In the genomic region with DNA sequence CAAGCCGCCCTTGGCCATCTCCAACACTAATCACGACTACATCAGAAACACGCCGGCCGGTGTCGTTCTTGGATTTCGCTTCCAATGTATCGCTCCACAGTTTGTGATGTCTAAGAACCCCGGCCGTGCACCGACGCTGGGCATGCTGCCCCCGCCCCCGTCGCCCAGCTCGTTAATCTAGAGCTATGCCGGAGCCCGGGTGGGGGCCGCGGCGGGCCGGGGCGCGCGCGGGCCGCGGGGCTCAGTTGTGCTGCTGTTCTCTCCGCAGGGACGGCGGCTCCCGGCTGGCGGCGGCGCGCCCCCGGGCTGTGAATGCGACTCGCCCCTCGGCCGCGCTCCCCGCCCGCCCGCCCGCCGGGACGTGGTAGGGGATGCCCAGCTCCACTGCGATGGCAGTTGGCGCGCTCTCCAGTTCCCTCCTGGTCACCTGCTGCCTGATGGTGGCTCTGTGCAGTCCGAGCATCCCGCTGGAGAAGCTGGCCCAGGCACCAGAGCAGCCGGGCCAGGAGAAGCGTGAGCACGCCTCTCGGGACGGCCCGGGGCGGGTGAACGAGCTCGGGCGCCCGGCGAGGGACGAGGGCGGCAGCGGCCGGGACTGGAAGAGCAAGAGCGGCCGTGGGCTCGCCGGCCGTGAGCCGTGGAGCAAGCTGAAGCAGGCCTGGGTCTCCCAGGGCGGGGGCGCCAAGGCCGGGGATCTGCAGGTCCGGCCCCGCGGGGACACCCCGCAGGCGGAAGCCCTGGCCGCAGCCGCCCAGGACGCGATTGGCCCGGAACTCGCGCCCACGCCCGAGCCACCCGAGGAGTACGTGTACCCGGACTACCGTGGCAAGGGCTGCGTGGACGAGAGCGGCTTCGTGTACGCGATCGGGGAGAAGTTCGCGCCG, we compare ENCODE assay signal across 9 cellular contexts. TPM values are rescaled to one million over a fixed set of nuclear protein-coding genes. Genes with fewer than 3 reads are reported as not detected.
A peak's percentile ranks its signal among the peaks of the same experiment; 100 is the strongest.
DNase-seq lines count a peak whose midpoint lies in the region; ATAC-seq and TF ChIP-seq lines count a peak whose summit lies in the region.
"Had no signal": no experiment of that assay in that cellular context is flagged by ENCODE, and none has a peak within 500 bp of the region (broad histone marks: within the 10 kb centered on the region; RNA-seq: fewer than 3 reads in every experiment).

No MANE protein-coding gene starts in this region.

- peaks cover 4% of the 10 kb centered on the region; the same call in 1 of the 2 replicates for H4K20me1 ChIP-seq in SK-N-SH (ENCODE audit: insufficient read depth)
- no peaks in the 10 kb centered on the region for H4K20me1 ChIP-seq in Karpas-422 (ENCODE audit: insufficient read depth, low read depth, low read length)

- DNase-seq in SK-N-SH (peak; percentile 31), tibial nerve (ENCODE audit: low spot score in 2 of 2) (no peak), T-helper 1 cell (no peak), Karpas-422 (no peak)
- no peak for DNase-seq in CD4-positive, alpha-beta T cell

- H3K9me3 ChIP-seq in SK-N-SH (no peaks in the 10 kb centered on the region), muscle layer of duodenum (ENCODE audit: control insufficient read depth in 1 of 2, low read length in 2 of 2) (no peaks in the 10 kb centered on the region), tibial nerve (no peaks in the 10 kb centered on the region), Karpas-422 (ENCODE audit: low read length) (no peaks in the 10 kb centered on the region; the same call in 1 of the 2 replicates)
- H3K9me3 ChIP-seq in CD4-positive, alpha-beta T cell (ENCODE audit: control insufficient read depth, low read length) = no peaks in the 10 kb centered on the region

- H3K4me2 ChIP-seq in SK-N-SH (peak overlapping the region; percentile 8; the same call in 1 of the 2 replicates), Karpas-422 (ENCODE audit: low read depth, low read length, poor library complexity, severe bottlenecking) (no peak overlapping the region)

- H3K4me1 Mint-ChIP-seq in CD4-positive, alpha-beta T cell (ENCODE audit: low read depth) = peaks cover 7% of the 10 kb centered on the region

- TF ChIP-seq CTCF in SK-N-SH (IDR thresholded peaks at IDR 0.05) (no peak), tibial nerve (IDR thresholded peaks at IDR 0.05) (no peak)
- no peak for TF ChIP-seq CTCF in CD4-positive, alpha-beta T cell (IDR thresholded peaks at IDR 0.05)

- POLR2A ChIA-PET in SK-N-SH (lab: Yijun Ruan, JAX) = no interaction called here
- POLR2A ChIA-PET in CD4-positive, alpha-beta T cell (lab: Charles Lee) = no interaction called here

- no peaks in the 10 kb centered on the region for H3K79me2 ChIP-seq in SK-N-SH (ENCODE audit: insufficient read depth)
- no peaks in the 10 kb centered on the region for H3K79me2 ChIP-seq in Karpas-422 (ENCODE audit: low read length)

- peaks cover 72% of the 10 kb centered on the region for H3K27me3 Mint-ChIP-seq in CD4-positive, alpha-beta T cell

- no peaks in the 10 kb centered on the region for H3K36me3 Mint-ChIP-seq in CD4-positive, alpha-beta T cell (ENCODE audit: low read depth)

- CTCF ChIA-PET in SK-N-SH (lab: Yijun Ruan, JAX) = interaction anchor here (1.8 kb wide), 1 partner anchor 16 kb away, joined by 4 read pairs; no protein-coding TSS in a partner anchor
- CTCF ChIA-PET in CD4-positive, alpha-beta T cell (lab: Charles Lee) = no interaction called here

- intact Hi-C loops in CD4-positive, alpha-beta T cell (cut with DNase I, micrococcal nuclease) = no loop called here

- H3K4me1 ChIP-seq in SK-N-SH (ENCODE audit: control insufficient read depth in 1 of 2, insufficient read depth in 2 of 2, low read depth in 1 of 2, low read length in 1 of 2) (no peaks in the 10 kb centered on the region), muscle layer of duodenum (ENCODE audit: control insufficient read depth in 1 of 2, insufficient read depth in 2 of 2, low read length in 2 of 2) (peaks cover 0 to 31% of the 10 kb centered on the region in 2 donors), tibial nerve (peaks cover 0 to 36% (median 5%) of the 10 kb centered on the region in 4 donors), Karpas-422 (ENCODE audit: low read length) (no peaks in the 10 kb centered on the region)

- H3K36me3 ChIP-seq in SK-N-SH (replicated peaks in 1 of 2; ENCODE audit: control insufficient read depth in 1 of 2, insufficient read depth in 2 of 2, low read length in 1 of 2) = no peaks in the 10 kb centered on the region
- no peaks in the 10 kb centered on the region for H3K36me3 ChIP-seq in muscle layer of duodenum (ENCODE audit: control insufficient read depth in 1 of 2, insufficient read depth in 2 of 2, low read length in 2 of 2)
- H3K36me3 ChIP-seq in tibial nerve = no peaks in the 10 kb centered on the region
- no peaks in the 10 kb centered on the region for H3K36me3 ChIP-seq in Karpas-422 (ENCODE audit: insufficient read depth, low read length)

- no peak overlapping the region for H3K9ac ChIP-seq in SK-N-SH
- H3K9ac ChIP-seq in Karpas-422 (ENCODE audit: low read length) = no peak overlapping the region

- TF ChIP-seq EP300 in SK-N-SH (IDR thresholded peaks at IDR 0.05; ENCODE audit: borderline replicate concordance in 1 of 2, low read depth in 1 of 2, low read length in 1 of 2) (no peak), tibial nerve (IDR thresholded peaks at IDR 0.05) (no peak)

- no peak overlapping the region for H2AFZ ChIP-seq in SK-N-SH (ENCODE audit: low read depth)
- no peak overlapping the region for H2AFZ ChIP-seq in Karpas-422 (ENCODE audit: low read length)

- no peak overlapping the region for H3K4me3 ChIP-seq in SK-N-SH (ENCODE audit: low read depth in 2 of 2, low read length in 1 of 2)
- H3K4me3 ChIP-seq in muscle layer of duodenum (ENCODE audit: low read depth in 1 of 2, low read length in 2 of 2) = peak overlapping the region; percentile 46 to 76
- H3K4me3 ChIP-seq in tibial nerve = peak overlapping the region; percentile 8 to 54 (median 16)
- H3K4me3 ChIP-seq in Karpas-422 (ENCODE audit: low read length) = no peak overlapping the region

- 17% methylated on average over 30 of the region's 106 CpGs for WGBS in SK-N-SH (ENCODE audit: low lambda C conversion rate)
- 1 to 5% methylated on average over 13 to 51 of the region's 106 CpGs for WGBS in tibial nerve, 2 donors

- ATAC-seq in SK-N-SH treated with all-trans-retinoic acid at 6 μM for 48 hours (no peak; the same call in 2 of the 3 replicates), esophagus mucosa (peak; percentile 20)
- ATAC-seq in CD4-positive, alpha-beta T cell (ENCODE audit: poor library complexity) = no peak

- no peak for TF ChIP-seq POLR2A in tibial nerve (IDR thresholded peaks at IDR 0.05)

- H3K27ac ChIP-seq in SK-N-SH (ENCODE audit: low read depth in 2 of 2, low read length in 1 of 2) (no peak overlapping the region), muscle layer of duodenum (ENCODE audit: low read length) (no peak overlapping the region), tibial nerve (no peak overlapping the region), Karpas-422 (ENCODE audit: low read length) (no peak overlapping the region)
- H3K27ac ChIP-seq in CD4-positive, alpha-beta T cell (ENCODE audit: low read depth, low read length) = no peak overlapping the region

- no peaks in the 10 kb centered on the region for H3K9me3 Mint-ChIP-seq in CD4-positive, alpha-beta T cell
- H3K9me3 Mint-ChIP-seq: T-helper 2 cell treated with Interferon-gamma antibody and Interleukin-4, amounts not matched to agents 5 μg/mL and 100 μg/mL, for 36 hours had no signal

- H3K27me3 ChIP-seq in SK-N-SH (ENCODE audit: insufficient read depth) (peaks cover 65% of the 10 kb centered on the region), muscle layer of duodenum (ENCODE audit: low read depth, low read length) (peaks cover 10% of the 10 kb centered on the region), tibial nerve (peaks cover 0 to 47% of the 10 kb centered on the region in 2 donors), Karpas-422 (ENCODE audit: low read length) (no peaks in the 10 kb centered on the region)
- peaks cover 41% of the 10 kb centered on the region for H3K27me3 ChIP-seq in CD4-positive, alpha-beta T cell (ENCODE audit: control insufficient read depth, insufficient read depth, low read length)

- no peak for TF ChIP-seq RAD21 in SK-N-SH (IDR thresholded peaks at IDR 0.05; ENCODE audit: low read length)

- no peaks in the 10 kb centered on the region for H3F3A ChIP-seq in SK-N-SH (replicated peaks; ENCODE audit: insufficient read depth)

- no peak overlapping the region for H3K27ac Mint-ChIP-seq in CD4-positive, alpha-beta T cell
- H3K27ac Mint-ChIP-seq: T-helper 2 cell treated with Interferon-gamma antibody and Interleukin-4, amounts not matched to agents 5 μg/mL and 100 μg/mL, for 36 hours had no signal

- H3K9me2 ChIP-seq in SK-N-SH (no peaks in the 10 kb centered on the region), Karpas-422 (replicated peaks; ENCODE audit: insufficient read depth, low read length) (no peaks in the 10 kb centered on the region)

- H3K4me3 Mint-ChIP-seq in CD4-positive, alpha-beta T cell = no peak overlapping the region
- H3K4me3 Mint-ChIP-seq: T-helper 2 cell treated with Interferon-gamma antibody and Interleukin-4, amounts not matched to agents 5 μg/mL and 100 μg/mL, for 36 hours had no signal

TF ChIP-seq in SK-N-SH, 30 proteins besides CTCF, POLR2A, EP300 and RAD21:
- TF ChIP-seq EZH2phosphoT487 (IDR thresholded peaks at IDR 0.05; ENCODE audit: borderline replicate concordance, low read depth) (peak; percentile 27; the same call in 1 of the 2 replicates), GABPA (IDR thresholded peaks at IDR 0.05; ENCODE audit: low read depth) (no peak)

TF ChIP-seq in SK-N-SH treated with all-trans-retinoic acid at 6 μM for 48 hours, 23 proteins besides CTCF, POLR2A, EP300 and RAD21 (continues in another document):
- no peak for TF ChIP-seq ESRRG (CRISPR knock-in tag; IDR thresholded peaks at IDR 0.05)
- TF ChIP-seq, protein P1, sequence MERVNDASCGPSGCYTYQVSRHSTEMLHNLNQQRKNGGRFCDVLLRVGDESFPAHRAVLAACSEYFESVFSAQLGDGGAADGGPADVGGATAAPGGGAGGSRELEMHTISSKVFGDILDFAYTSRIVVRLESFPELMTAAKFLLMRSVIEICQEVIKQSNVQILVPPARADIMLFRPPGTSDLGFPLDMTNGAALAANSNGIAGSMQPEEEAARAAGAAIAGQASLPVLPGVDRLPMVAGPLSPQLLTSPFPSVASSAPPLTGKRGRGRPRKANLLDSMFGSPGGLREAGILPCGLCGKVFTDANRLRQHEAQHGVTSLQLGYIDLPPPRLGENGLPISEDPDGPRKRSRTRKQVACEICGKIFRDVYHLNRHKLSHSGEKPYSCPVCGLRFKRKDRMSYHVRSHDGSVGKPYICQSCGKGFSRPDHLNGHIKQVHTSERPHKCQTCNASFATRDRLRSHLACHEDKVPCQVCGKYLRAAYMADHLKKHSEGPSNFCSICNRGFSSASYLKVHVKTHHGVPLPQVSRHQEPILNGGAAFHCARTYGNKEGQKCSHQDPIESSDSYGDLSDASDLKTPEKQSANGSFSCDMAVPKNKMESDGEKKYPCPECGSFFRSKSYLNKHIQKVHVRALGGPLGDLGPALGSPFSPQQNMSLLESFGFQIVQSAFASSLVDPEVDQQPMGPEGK (CRISPR knock-in tag; IDR thresholded peaks at IDR 0.05; ENCODE audit: borderline replicate concordance) = no peak

RNA-seq across cellular contexts. Expression of a gene that starts 1.9 kb away (rescaled TPM):
- not detected in 2 replicates for polyA plus RNA-seq in SK-N-SH (2012; rRNA removed)
- under 0.01 TPM in 1 of 2 replicates, not detected in the other for polyA plus RNA-seq in SK-N-SH (2012; cell fraction: cytosol; rRNA removed)
- polyA plus RNA-seq in SK-N-SH (2012; cell fraction: nucleus; rRNA removed) = not detected in 2 replicates
- total RNA-seq in esophagus mucosa = 0.04 TPM
- total RNA-seq in tibial nerve = under 1 TPM; under 0.01 to 0.20 (median under 0.01) TPM
- total RNA-seq in CD4-positive, alpha-beta T cell = not detected
- total RNA-seq in Karpas-422 (2014; rRNA removed; shearing (Covaris generic); ENCODE audit: low replicate concordance) = not detected in 2 replicates

Comparison
In these comparisons a context has a peak if more than half of its experiments do, and no peak if none do; other contexts are left out.
1. H3K4me3 ChIP-seq: peak in muscle layer of duodenum (2 of 2) and tibial nerve (4 of 4); none in SK-N-SH (0 of 2) and Karpas-422 (single experiment).